Comparison of ENCODE assay signal across 8 cellular contexts in the genomic region with DNA sequence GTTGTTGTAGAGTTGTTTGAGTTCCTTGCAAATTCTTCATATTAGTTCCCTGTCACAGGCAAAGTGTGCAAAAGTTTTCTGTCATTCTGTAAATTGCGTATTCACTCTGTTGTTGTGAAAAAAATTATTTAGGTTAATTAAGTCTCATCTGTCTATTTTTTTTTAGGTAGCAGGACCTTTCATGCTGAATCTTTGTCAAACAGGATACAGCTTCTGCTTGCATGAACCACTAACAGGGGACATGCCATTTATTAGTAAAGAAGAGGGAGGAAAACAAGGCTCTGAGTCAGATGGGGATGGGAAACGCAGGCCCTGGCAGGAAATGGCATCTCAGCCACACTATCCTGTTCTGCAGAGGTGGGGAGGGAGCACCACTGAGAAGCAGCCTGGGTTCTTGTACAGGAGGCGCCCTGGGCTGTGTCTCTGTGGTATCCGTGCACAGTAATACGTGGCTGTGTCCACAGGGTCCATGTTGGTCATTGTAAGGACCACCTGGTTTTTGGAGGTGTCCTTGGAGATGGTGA.
DNase-seq lines count a peak whose midpoint lies in the region; ATAC-seq, FAIRE-seq and TF ChIP-seq lines count a peak whose summit lies in the region.
"Not testable (repeated sequence)": the region's sequence is repeated elsewhere in the genome, so short reads cannot be mapped to it uniquely, and the experiment has no call there.

No MANE protein-coding gene starts in this region.

- peak overlapping the region; percentile 38 for H3K4me3 Mint-ChIP-seq in CD4-positive, alpha-beta T cell
- peak overlapping the region; percentile 40 for H3K4me3 Mint-ChIP-seq in T-helper 2 cell treated with Interferon-gamma antibody and Interleukin-4, amounts not matched to agents 5 μg/mL and 100 μg/mL, for 36 hours
- not testable (repeated sequence) for H3K4me3 Mint-ChIP-seq in activated CD4-positive, alpha-beta memory T cell treated with anti-CD3 and anti-CD28 coated beads, Interleukin-2, amount 10 ng/mL, durations not matched to agents 7 days and 5 days
- H3K4me3 Mint-ChIP-seq in activated T-helper 17 cell treated with anti-CD3 and anti-CD28 coated beads, Interleukin-2, amount 50 U/mL, for 72 hours, result peak overlapping the region; percentile 14
- H3K4me3 Mint-ChIP-seq in natural killer cell, result peak overlapping the region; percentile 17

- POLR2A ChIA-PET in CD4-positive, alpha-beta T cell (lab: Charles Lee); activated CD4-positive, alpha-beta memory T cell treated with anti-CD3 and anti-CD28 coated beads, Interleukin-2, amount 10 ng/mL, durations not matched to agents 7 days and 5 days (lab: Charles Lee); GM12878 (lab: Charles Lee): not testable (repeated sequence)

- 0% methylated on average over 1 of the region's 5 CpGs for WGBS in GM12878 (ENCODE audit: insufficient coverage, insufficient replicate concordance, low lambda C conversion rate, missing lambda C conversion rate)

- not testable (repeated sequence) for TF ChIP-seq POLR2A in GM12878 (IDR thresholded peaks at IDR 0.05; ENCODE audit: low read depth, low read length)

- RAD21 ChIA-PET in GM12878 (lab: Charles Lee; ENCODE audit: unreplicated experiment), result not testable (repeated sequence)

- not testable (repeated sequence) for H3F3A ChIP-seq in OCI-LY1 (ENCODE audit: insufficient read depth, low read length)

- peak overlapping the region; percentile 68 for H3K27ac Mint-ChIP-seq in CD4-positive, alpha-beta T cell
- H3K27ac Mint-ChIP-seq in T-helper 2 cell treated with Interferon-gamma antibody and Interleukin-4, amounts not matched to agents 5 μg/mL and 100 μg/mL, for 36 hours, result peak overlapping the region; percentile 84
- peak overlapping the region; percentile 74 for H3K27ac Mint-ChIP-seq in activated CD4-positive, alpha-beta memory T cell treated with anti-CD3 and anti-CD28 coated beads, Interleukin-2, amount 10 ng/mL, durations not matched to agents 7 days and 5 days
- H3K27ac Mint-ChIP-seq in activated T-helper 17 cell treated with anti-CD3 and anti-CD28 coated beads, Interleukin-2, amount 50 U/mL, for 72 hours; natural killer cell: not testable (repeated sequence)

- not testable (repeated sequence) for TF ChIP-seq RAD21 in GM12878 (IDR thresholded peaks at IDR 0.05; ENCODE audit: insufficient read depth, low read depth, low read length)

- not testable (repeated sequence) for H3K9me3 ChIP-seq in CD4-positive, alpha-beta T cell (ENCODE audit: control insufficient read depth, low read length); OCI-LY1 (ENCODE audit: low read length); GM12878 (replicated peaks; ENCODE audit: control insufficient read depth, insufficient read depth, low read length)

- not testable (repeated sequence) for H3K27ac ChIP-seq in CD4-positive, alpha-beta T cell (ENCODE audit: low read depth, low read length); GM12878 (ENCODE audit: control insufficient read depth, insufficient read depth)
- H3K27ac ChIP-seq in OCI-LY1 (ENCODE audit: low read depth, low read length, poor library complexity, severe bottlenecking), result peak overlapping the region; percentile 96

- not testable (repeated sequence) for FAIRE-seq in GM12878 (lab: Jason Lieb, UNC)

- H4K20me1 ChIP-seq in OCI-LY1 (ENCODE audit: insufficient read depth, low read length); GM12878 (ENCODE audit: control insufficient read depth, insufficient read depth): not testable (repeated sequence)

- DNase-seq in CD4-positive, alpha-beta T cell; T-helper 2 cell treated with Interferon-gamma antibody and Interleukin-4, amounts not matched to agents 5 μg/mL and 100 μg/mL, for 36 hours (ENCODE audit: low spot score); activated CD4-positive, alpha-beta memory T cell treated with anti-CD3 and anti-CD28 coated beads, Interleukin-2, amount 10 ng/mL, durations not matched to agents 7 days and 5 days; GM12878 (ENCODE audit: low read depth, low spot score); natural killer cell: not testable (repeated sequence)
- peak; percentile 75 for DNase-seq in Jurkat, Clone E6-1 (ENCODE audit: low read depth, low spot score)

- H3K4me2 ChIP-seq in OCI-LY1 (ENCODE audit: low read length), result peak overlapping the region; percentile 46
- not testable (repeated sequence) for H3K4me2 ChIP-seq in GM12878 (ENCODE audit: control insufficient read depth, insufficient read depth)

- intact Hi-C loops in CD4-positive, alpha-beta T cell (cut with DNase I, micrococcal nuclease); GM12878 (cut with micrococcal nuclease; ENCODE audit: unreplicated experiment); natural killer cell (cut with micrococcal nuclease): not testable (repeated sequence)

- H3K36me3 Mint-ChIP-seq in CD4-positive, alpha-beta T cell (ENCODE audit: low read depth); T-helper 2 cell treated with Interferon-gamma antibody and Interleukin-4, amounts not matched to agents 5 μg/mL and 100 μg/mL, for 36 hours (ENCODE audit: low read depth); activated CD4-positive, alpha-beta memory T cell treated with anti-CD3 and anti-CD28 coated beads, Interleukin-2, amount 10 ng/mL, durations not matched to agents 7 days and 5 days (ENCODE audit: low read depth); activated T-helper 17 cell treated with anti-CD3 and anti-CD28 coated beads, Interleukin-2, amount 50 U/mL, for 72 hours (ENCODE audit: low read depth); natural killer cell: not testable (repeated sequence)

- SMC1A ChIA-PET in GM12878 (lab: Charles Lee; ENCODE audit: uncharacterized antibody, unreplicated experiment), result not testable (repeated sequence)

- not testable (repeated sequence) for H3K9me3 Mint-ChIP-seq in CD4-positive, alpha-beta T cell; T-helper 2 cell treated with Interferon-gamma antibody and Interleukin-4, amounts not matched to agents 5 μg/mL and 100 μg/mL, for 36 hours; activated CD4-positive, alpha-beta memory T cell treated with anti-CD3 and anti-CD28 coated beads, Interleukin-2, amount 10 ng/mL, durations not matched to agents 7 days and 5 days; activated T-helper 17 cell treated with anti-CD3 and anti-CD28 coated beads, Interleukin-2, amount 50 U/mL, for 72 hours; natural killer cell

- not testable (repeated sequence) for H2AFZ ChIP-seq in OCI-LY1 (ENCODE audit: low read length); GM12878 (ENCODE audit: control insufficient read depth, low read depth, low read length)

- H3K79me2 ChIP-seq in OCI-LY1 (ENCODE audit: insufficient read depth, low read length); GM12878 (ENCODE audit: control insufficient read depth, insufficient read depth, low read length): not testable (repeated sequence)

- H3K27me3 Mint-ChIP-seq in CD4-positive, alpha-beta T cell; T-helper 2 cell treated with Interferon-gamma antibody and Interleukin-4, amounts not matched to agents 5 μg/mL and 100 μg/mL, for 36 hours (ENCODE audit: low read depth); activated CD4-positive, alpha-beta memory T cell treated with anti-CD3 and anti-CD28 coated beads, Interleukin-2, amount 10 ng/mL, durations not matched to agents 7 days and 5 days; activated T-helper 17 cell treated with anti-CD3 and anti-CD28 coated beads, Interleukin-2, amount 50 U/mL, for 72 hours: not testable (repeated sequence)
- peaks cover 0 to 16% of the 10 kb centered on the region in 2 donors for H3K27me3 Mint-ChIP-seq in natural killer cell (ENCODE audit: low read depth in 2 of 2)

- BruUV-seq in GM12878 (replicated peaks; lab: Mats Ljungman, UMichigan), result not testable (repeated sequence)

- in situ Hi-C loops in GM12878 (cut with MboI), result not testable (repeated sequence)

- not testable (repeated sequence) for TF ChIP-seq EP300 in GM12878 (IDR thresholded peaks at IDR 0.05; ENCODE audit: borderline replicate concordance in 1 of 2, control insufficient read depth in 1 of 2, low read depth in 2 of 2, low read length in 2 of 2)

- H3K9ac ChIP-seq in OCI-LY1 (ENCODE audit: low read length), result peak overlapping the region; percentile 60; the same call in 1 of the 2 replicates
- not testable (repeated sequence) for H3K9ac ChIP-seq in GM12878 (ENCODE audit: control insufficient read depth, insufficient read depth, low read length)

- peak; percentile 80 for ATAC-seq in CD4-positive, alpha-beta T cell (ENCODE audit: poor library complexity)
- peak; percentile 85 for ATAC-seq in activated T-helper 17 cell treated with anti-CD3 and anti-CD28 coated beads, Interleukin-2, amount 50 U/mL, for 72 hours (replicated peaks)
- peak; percentile 14 for ATAC-seq in GM12878
- peak; percentile 86 to 95 (median 89) for ATAC-seq in natural killer cell

- CTCF ChIA-PET in CD4-positive, alpha-beta T cell (lab: Charles Lee); activated CD4-positive, alpha-beta memory T cell treated with anti-CD3 and anti-CD28 coated beads, Interleukin-2, amount 10 ng/mL, durations not matched to agents 7 days and 5 days (lab: Charles Lee); GM12878 (lab: Yijun Ruan, JAX): not testable (repeated sequence)

- TF ChIP-seq CTCF in CD4-positive, alpha-beta T cell (IDR thresholded peaks at IDR 0.05); OCI-LY1 (IDR thresholded peaks at IDR 0.05; ENCODE audit: low read length); GM12878 (IDR thresholded peaks at IDR 0.05 in 2 of 3, conservative IDR thresholded peaks at IDR 0.05 in 1 of 3; ENCODE audit: control insufficient read depth in 2 of 3, extremely low read depth in 1 of 3, insufficient read depth in 1 of 3, low read depth in 3 of 3, low read length in 3 of 3); natural killer cell (IDR thresholded peaks at IDR 0.05): not testable (repeated sequence)

- H3K4me1 ChIP-seq in OCI-LY1 (ENCODE audit: insufficient read depth, low read length, severe bottlenecking), result peaks cover 92% of the 10 kb centered on the region
- peaks cover 22% of the 10 kb centered on the region for H3K4me1 ChIP-seq in GM12878 (ENCODE audit: control insufficient read depth, insufficient read depth, low read length)

- H3K9me2 ChIP-seq in OCI-LY1 (ENCODE audit: low read depth, low read length), result not testable (repeated sequence)

- H3K4me1 Mint-ChIP-seq in CD4-positive, alpha-beta T cell (ENCODE audit: low read depth), result peaks cover 56% of the 10 kb centered on the region
- peaks cover 31% of the 10 kb centered on the region for H3K4me1 Mint-ChIP-seq in T-helper 2 cell treated with Interferon-gamma antibody and Interleukin-4, amounts not matched to agents 5 μg/mL and 100 μg/mL, for 36 hours (ENCODE audit: low read depth)
- peaks cover 51% of the 10 kb centered on the region for H3K4me1 Mint-ChIP-seq in activated CD4-positive, alpha-beta memory T cell treated with anti-CD3 and anti-CD28 coated beads, Interleukin-2, amount 10 ng/mL, durations not matched to agents 7 days and 5 days
- H3K4me1 Mint-ChIP-seq in activated T-helper 17 cell treated with anti-CD3 and anti-CD28 coated beads, Interleukin-2, amount 50 U/mL, for 72 hours, result not testable (repeated sequence)
- H3K4me1 Mint-ChIP-seq in natural killer cell, result peaks cover 26 to 33% of the 10 kb centered on the region in 2 donors

- not testable (repeated sequence) for H3K27me3 ChIP-seq in CD4-positive, alpha-beta T cell (ENCODE audit: control insufficient read depth, insufficient read depth, low read length); OCI-LY1 (ENCODE audit: insufficient read depth, low read length); GM12878 (replicated peaks in 1 of 2; ENCODE audit: control insufficient read depth in 2 of 2, insufficient read depth in 2 of 2, low read length in 1 of 2)

- not testable (repeated sequence) for H3K4me3 ChIP-seq in Jurkat, Clone E6-1 (ENCODE audit: low read length); GM12878
- peak overlapping the region; percentile 49 for H3K4me3 ChIP-seq in OCI-LY1 (ENCODE audit: low read depth, low read length, poor library complexity, severe bottlenecking)

- not testable (repeated sequence) for H3K36me3 ChIP-seq in OCI-LY1 (ENCODE audit: insufficient read depth, low read length); GM12878 (ENCODE audit: control insufficient read depth in 2 of 2, insufficient read depth in 2 of 2, low read length in 1 of 2)

Comparison
In these comparisons a context has a peak if more than half of its experiments do, and no peak if none do; other contexts are left out.
1. ATAC-seq: peak in every context shown above with its lines; median percentile 89 in natural killer cell; 85 in activated T-helper 17 cell treated with anti-CD3 and anti-CD28 coated beads, Interleukin-2, amount 50 U/mL, for 72 hours; 80 in CD4-positive, alpha-beta T cell; 14 in GM12878.